22 cellular contexts compared by ENCODE assay signal in the genomic region with DNA sequence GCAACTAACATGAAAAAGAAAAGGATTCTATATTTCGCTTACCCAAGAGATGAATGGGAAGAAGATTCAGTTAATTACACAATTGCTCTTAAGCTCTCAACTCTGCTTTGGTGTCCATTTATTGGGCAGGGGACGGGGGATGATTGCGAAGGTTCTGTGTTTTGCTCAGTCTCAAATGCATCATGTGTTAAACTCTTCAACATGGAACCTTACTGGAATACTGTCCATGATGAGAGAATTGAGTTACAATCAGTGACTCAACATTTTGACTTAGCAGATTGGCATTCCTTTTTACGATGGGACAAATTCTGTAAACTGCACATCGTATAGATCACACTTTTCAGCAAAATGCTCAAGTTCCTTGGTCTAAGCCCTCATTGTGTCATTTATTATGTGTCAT.
DNase-seq lines count a peak whose midpoint lies in the region; FAIRE-seq and TF ChIP-seq lines count a peak whose summit lies in the region.
"Had no signal": no experiment of that assay in that cellular context is flagged by ENCODE, and none has a peak within 500 bp of the region (broad histone marks: within the 10 kb centered on the region; RNA-seq: fewer than 3 reads in every experiment).

No MANE protein-coding gene starts in this region.

- H4K20me1 ChIP-seq in keratinocyte (ENCODE audit: control insufficient read depth, extremely low read depth, insufficient read depth, low read length), result no peaks in the 10 kb centered on the region

- dilution Hi-C loops in keratinocyte (cut with MboI; ENCODE audit: extremely low pct_ligation_motif_present, low sequenced_read_pairs), result no loop called here

- intact Hi-C loops in CD14-positive monocyte (cut with micrococcal nuclease), result no loop called here

- H3K4me2 ChIP-seq in keratinocyte (ENCODE audit: control insufficient read depth, extremely low read depth, insufficient read depth, low read depth, low read length), result no peak overlapping the region
- H3K4me2 ChIP-seq: BLaER1 had no signal

- H3K9me1 ChIP-seq in keratinocyte (ENCODE audit: control insufficient read depth, extremely low read depth, insufficient read depth, low read length), result no peaks in the 10 kb centered on the region

- H3K27me3 Mint-ChIP-seq in CD14-positive monocyte (ENCODE audit: low read depth in 3 of 3), result no peaks in the 10 kb centered on the region
- H3K27me3 Mint-ChIP-seq: activated CD4-positive, alpha-beta T cell treated with anti-CD3 and anti-CD28 coated beads, Interleukin-2, amount 10 ng/mL, durations not matched to agents 24 days and 14 days had no signal

- TF ChIP-seq CTCF in CD14-positive monocyte (IDR thresholded peaks at IDR 0.05) (no peak), brain microvascular endothelial cell (IDR thresholded peaks at IDR 0.05; ENCODE audit: low read depth, low read length, missing control alignments) (no peak), keratinocyte (optimal IDR thresholded peaks at IDR 0.05 in 1 of 3, IDR thresholded peaks at IDR 0.05 in 1 of 3, conservative IDR thresholded peaks at IDR 0.05 in 1 of 3; ENCODE audit: extremely low read depth in 1 of 3, insufficient read depth in 2 of 3, low read length in 3 of 3) (no peak)

- H3K9me3 Mint-ChIP-seq in CD14-positive monocyte, result no peaks in the 10 kb centered on the region
- H3K9me3 Mint-ChIP-seq: endodermal cell, immature natural killer cell had no signal

- peaks cover 15% of the 10 kb centered on the region for H3K4me1 ChIP-seq in keratinocyte (ENCODE audit: control insufficient read depth, extremely low read depth, insufficient read depth, low read length)
- H3K4me1 ChIP-seq: BLaER1 had no signal

- H3K36me3 Mint-ChIP-seq in CD14-positive monocyte, result peaks cover 19 to 31% of the 10 kb centered on the region in 2 donors

- H3K4me3 ChIP-seq in brain microvascular endothelial cell (ENCODE audit: low read depth, low read length) (no peak overlapping the region), keratinocyte (ENCODE audit: control insufficient read depth in 2 of 3, extremely low read depth in 1 of 3, insufficient read depth in 2 of 3, low read depth in 1 of 3, low read length in 3 of 3) (no peak overlapping the region)
- H3K4me3 ChIP-seq: BLaER1 had no signal

- H2AFZ ChIP-seq in keratinocyte (ENCODE audit: control insufficient read depth, low read length), result no peak overlapping the region

- peaks cover 88% of the 10 kb centered on the region for H3K79me2 ChIP-seq in keratinocyte (ENCODE audit: control insufficient read depth, insufficient read depth, low read length)

- no peak overlapping the region for H3K4me3 Mint-ChIP-seq in CD14-positive monocyte
- H3K4me3 Mint-ChIP-seq: activated CD4-positive, alpha-beta T cell treated with anti-CD3 and anti-CD28 coated beads, Interleukin-2, amount 10 ng/mL, durations not matched to agents 24 days and 14 days; endodermal cell; immature natural killer cell had no signal

- peak; percentile 76 for FAIRE-seq in keratinocyte (lab: Jason Lieb, UNC)

- DNase-seq in CD14-positive monocyte (ENCODE audit: low spot score), result no peak
- DNase-seq in HS-27A (ENCODE audit: low read depth), result peak; percentile 47
- DNase-seq in brain microvascular endothelial cell, result no peak
- DNase-seq in keratinocyte (ENCODE audit: low read depth, low spot score), result no peak
- DNase-seq in NCI-H2196 (lab: John Stamatoyannopoulos, UW; ENCODE audit: unreplicated experiment), result no peak
- DNase-seq in NCI-H2107 treated with DMSO at 0.1 percent for 48 hours (lab: John Stamatoyannopoulos, UW; ENCODE audit: unreplicated experiment), result no peak
- no peak for DNase-seq in NCI-H345 treated with DMSO at 0.1 percent for 48 hours (lab: John Stamatoyannopoulos, UW; ENCODE audit: unreplicated experiment)
- DNase-seq in UCSD-AML1 (lab: John Stamatoyannopoulos, UW; ENCODE audit: unreplicated experiment), result no peak
- DNase-seq: activated CD4-positive, alpha-beta T cell treated with anti-CD3 and anti-CD28 coated beads, Interleukin-2, amount 10 ng/mL, durations not matched to agents 24 days and 14 days; endodermal cell; glutamatergic neuron; immature natural killer cell; midbrain; NCI-H1092; NCI-H2171; right cardiac atrium; SHP77 treated with DMSO at 0.1 percent for 48 hours; stimulated activated CD4-positive, alpha-beta T cell treated with anti-CD3 and anti-CD28 coated beads, Interleukin-2, amount 100 ng/mL, for 24 hours; substantia nigra; T1000 had no signal

- no peaks in the 10 kb centered on the region for H3K9me3 ChIP-seq in keratinocyte (ENCODE audit: control insufficient read depth, low read depth, low read length)
- H3K9me3 ChIP-seq: BLaER1 had no signal

- H3K4me1 Mint-ChIP-seq in CD14-positive monocyte, result peaks cover 38% of the 10 kb centered on the region

- H3K9ac ChIP-seq in keratinocyte (ENCODE audit: control insufficient read depth, extremely low read depth, insufficient read depth, low read length), result no peak overlapping the region
- H3K9ac ChIP-seq: BLaER1 had no signal

- in situ Hi-C loops in brain microvascular endothelial cell (cut with HindIII; ENCODE audit: low pct_ligation_motif_present, low sequenced_read_pairs), result no loop called here

- H3K36me3 ChIP-seq in brain microvascular endothelial cell (replicated peaks) (peaks cover 4% of the 10 kb centered on the region), keratinocyte (ENCODE audit: control insufficient read depth in 2 of 2, extremely low read depth in 1 of 2, insufficient read depth in 2 of 2, low read length in 2 of 2) (peaks cover 1 to 6% of the 10 kb centered on the region in 2 experiments)

- peak overlapping the region in 4 of 7 donors; percentile 5 to 78 (median 44) for H3K27ac Mint-ChIP-seq in CD14-positive monocyte
- H3K27ac Mint-ChIP-seq: activated CD4-positive, alpha-beta T cell treated with anti-CD3 and anti-CD28 coated beads, Interleukin-2, amount 10 ng/mL, durations not matched to agents 24 days and 14 days; activated naive CD4-positive, alpha-beta T cell treated with anti-CD3 and anti-CD28 coated beads, Interleukin-2, amount 50 U/mL, for 72 hours; endodermal cell had no signal

- no peaks in the 10 kb centered on the region for H3K27me3 ChIP-seq in brain microvascular endothelial cell (replicated peaks)
- no peaks in the 10 kb centered on the region for H3K27me3 ChIP-seq in keratinocyte (ENCODE audit: control insufficient read depth, extremely low read depth, insufficient read depth, low read length)
- H3K27me3 ChIP-seq: BLaER1 had no signal

- peak overlapping the region; percentile 45 for H3K27ac ChIP-seq in brain microvascular endothelial cell
- peak overlapping the region; percentile 5 for H3K27ac ChIP-seq in keratinocyte (ENCODE audit: control insufficient read depth, insufficient read depth, low read length)
- H3K27ac ChIP-seq: BLaER1 had no signal
